Comparison of ENCODE assay signal across 24 cellular contexts in the genomic region with DNA sequence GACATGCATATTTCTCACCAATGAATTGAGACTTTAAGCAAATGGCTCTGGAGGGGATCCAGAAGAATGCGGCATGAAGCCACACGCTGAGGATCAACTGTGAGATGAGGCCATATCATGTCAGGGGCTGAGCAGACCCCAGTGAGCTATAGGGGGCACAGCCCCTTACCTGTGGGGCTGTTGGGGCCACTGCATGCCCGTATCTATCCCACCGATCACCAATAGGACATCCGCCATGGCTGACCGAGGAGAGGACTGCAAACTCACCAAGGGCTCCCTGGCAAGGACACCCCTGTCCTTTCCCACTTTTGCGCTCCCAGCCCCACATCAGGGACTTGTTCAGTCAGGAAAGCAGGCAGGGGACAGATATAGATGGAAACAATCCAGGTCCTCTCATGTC.
DNase-seq lines count a peak whose midpoint lies in the region; ATAC-seq and TF ChIP-seq lines count a peak whose summit lies in the region.
"Had no signal": no experiment of that assay in that cellular context is flagged by ENCODE, and none has a peak within 500 bp of the region (broad histone marks: within the 10 kb centered on the region; RNA-seq: fewer than 3 reads in every experiment).

No MANE protein-coding gene starts in this region.

- H3K36me3 Mint-ChIP-seq in nephron progenitor cell (ENCODE audit: low read depth), result peaks cover 14% of the 10 kb centered on the region

- no peak for ATAC-seq in SK-N-SH treated with all-trans-retinoic acid at 6 μM for 48 hours
- ATAC-seq: HCT116, Panc1 had no signal

- TF ChIP-seq CTCF in PC-9 (conservative IDR thresholded peaks at IDR 0.05) (no peak), nephron progenitor cell (IDR thresholded peaks at IDR 0.05) (no peak), coronary artery (IDR thresholded peaks at IDR 0.05) (no peak)

- H3K4me3 ChIP-seq in PC-9 (no peak overlapping the region), coronary artery (no peak overlapping the region)
- H3K4me3 ChIP-seq: BLaER1, GM23338 had no signal

- H3K79me2 ChIP-seq in PC-9 (ENCODE audit: low read depth), result peaks cover 57% of the 10 kb centered on the region

- no peak overlapping the region for H3K4me3 Mint-ChIP-seq in nephron progenitor cell
- H3K4me3 Mint-ChIP-seq: GM23338, IgD-negative memory B cell had no signal

- peak overlapping the region; percentile 58 for H3K27ac Mint-ChIP-seq in nephron progenitor cell
- H3K27ac Mint-ChIP-seq: CD4-positive, CD25-positive, alpha-beta regulatory T cell; IgD-negative memory B cell had no signal

- peaks cover 23% of the 10 kb centered on the region for H3K4me1 ChIP-seq in PC-9 (replicated peaks; ENCODE audit: insufficient read depth)
- H3K4me1 ChIP-seq: BLaER1 had no signal

- H3F3A ChIP-seq in PC-9 (ENCODE audit: insufficient read depth, low read depth), result peaks cover 21% of the 10 kb centered on the region

- no peaks in the 10 kb centered on the region for H3K9me2 ChIP-seq in PC-9 (ENCODE audit: insufficient read depth)

- DNase-seq in PC-9 (no peak), nephron progenitor cell (no peak), GOT3 (lab: John Stamatoyannopoulos, UW) (no peak), coronary artery (ENCODE audit: low spot score) (no peak)
- DNase-seq: CD4-positive, CD25-positive, alpha-beta regulatory T cell; DMS53; NCI-H1048; NCI-H1417; NCI-H1694; NCI-H2029 treated with DMSO at 0.1 percent for 48 hours; NCI-H446 treated with DMSO at 0.1 percent for 48 hours; NCI-H526 treated with DMSO at 0.1 percent for 48 hours; SHP77 had no signal

- peaks cover 3% of the 10 kb centered on the region; the same call in 1 of the 2 replicates for H3K36me3 ChIP-seq in PC-9 (ENCODE audit: low read depth)

- no peaks in the 10 kb centered on the region for H3K9me3 ChIP-seq in PC-9 (ENCODE audit: insufficient read depth, low read depth)

- H3K27me3 ChIP-seq in PC-9 (ENCODE audit: insufficient read depth, low read depth), result no peaks in the 10 kb centered on the region
- H3K27me3 ChIP-seq: BLaER1 had no signal

- peak overlapping the region; percentile 77; the same call in 1 of the 2 replicates for H3K27ac ChIP-seq in PC-9
- H3K27ac ChIP-seq in cingulate gyrus (ENCODE audit: low read depth, low read length), result peak overlapping the region; percentile 78
- peak overlapping the region; percentile 30 for H3K27ac ChIP-seq in temporal lobe (ENCODE audit: low read depth, low read length)
- peak overlapping the region in 1 of 2 donors; percentile 12 for H3K27ac ChIP-seq in coronary artery
- H3K27ac ChIP-seq: BLaER1, HL-60, KMS-11, RWPE1 had no signal

- POLR2A ChIA-PET in PC-9 (lab: Charles Lee; ENCODE audit: unreplicated experiment), result no interaction called here

- no peaks in the 10 kb centered on the region for H4K20me1 ChIP-seq in PC-9 (ENCODE audit: insufficient read depth)

- peaks cover 5% of the 10 kb centered on the region for H3K4me1 Mint-ChIP-seq in nephron progenitor cell
- H3K4me1 Mint-ChIP-seq: IgD-negative memory B cell had no signal

- peaks cover 13% of the 10 kb centered on the region for H3K9me3 Mint-ChIP-seq in nephron progenitor cell
- H3K9me3 Mint-ChIP-seq: CD4-positive, CD25-positive, alpha-beta regulatory T cell had no signal

- no peak overlapping the region for H2AFZ ChIP-seq in PC-9
- H2AFZ ChIP-seq: GM23338 had no signal

- intact Hi-C loops in PC-9 (cut with micrococcal nuclease; ENCODE audit: unreplicated experiment), result no loop called here

- CTCF ChIA-PET in PC-9 (lab: Charles Lee), result no interaction called here

- H3K4me2 ChIP-seq in PC-9, result no peak overlapping the region
- H3K4me2 ChIP-seq: BLaER1, GM23338, KMS-11 had no signal

- no TSS peak for BruUV-seq in PC-9 (replicated peaks; lab: Mats Ljungman, UMichigan)

- H3K27me3 Mint-ChIP-seq in nephron progenitor cell (ENCODE audit: low read depth, poor library complexity), result no peaks in the 10 kb centered on the region
- H3K27me3 Mint-ChIP-seq: IgD-negative memory B cell had no signal

TF ChIP-seq in SK-N-SH treated with all-trans-retinoic acid at 6 μM for 48 hours, 23 proteins besides CTCF, POLR2A, EP300 and RAD21:
- no peak for TF ChIP-seq CSDC2 (CRISPR knock-in tag; IDR thresholded peaks at IDR 0.05)
- TF ChIP-seq ZNF8 (CRISPR knock-in tag; IDR thresholded peaks at IDR 0.05), result no peak
- no peak for TF ChIP-seq RARB (CRISPR knock-in tag; IDR thresholded peaks at IDR 0.05)
- TF ChIP-seq, protein P1, sequence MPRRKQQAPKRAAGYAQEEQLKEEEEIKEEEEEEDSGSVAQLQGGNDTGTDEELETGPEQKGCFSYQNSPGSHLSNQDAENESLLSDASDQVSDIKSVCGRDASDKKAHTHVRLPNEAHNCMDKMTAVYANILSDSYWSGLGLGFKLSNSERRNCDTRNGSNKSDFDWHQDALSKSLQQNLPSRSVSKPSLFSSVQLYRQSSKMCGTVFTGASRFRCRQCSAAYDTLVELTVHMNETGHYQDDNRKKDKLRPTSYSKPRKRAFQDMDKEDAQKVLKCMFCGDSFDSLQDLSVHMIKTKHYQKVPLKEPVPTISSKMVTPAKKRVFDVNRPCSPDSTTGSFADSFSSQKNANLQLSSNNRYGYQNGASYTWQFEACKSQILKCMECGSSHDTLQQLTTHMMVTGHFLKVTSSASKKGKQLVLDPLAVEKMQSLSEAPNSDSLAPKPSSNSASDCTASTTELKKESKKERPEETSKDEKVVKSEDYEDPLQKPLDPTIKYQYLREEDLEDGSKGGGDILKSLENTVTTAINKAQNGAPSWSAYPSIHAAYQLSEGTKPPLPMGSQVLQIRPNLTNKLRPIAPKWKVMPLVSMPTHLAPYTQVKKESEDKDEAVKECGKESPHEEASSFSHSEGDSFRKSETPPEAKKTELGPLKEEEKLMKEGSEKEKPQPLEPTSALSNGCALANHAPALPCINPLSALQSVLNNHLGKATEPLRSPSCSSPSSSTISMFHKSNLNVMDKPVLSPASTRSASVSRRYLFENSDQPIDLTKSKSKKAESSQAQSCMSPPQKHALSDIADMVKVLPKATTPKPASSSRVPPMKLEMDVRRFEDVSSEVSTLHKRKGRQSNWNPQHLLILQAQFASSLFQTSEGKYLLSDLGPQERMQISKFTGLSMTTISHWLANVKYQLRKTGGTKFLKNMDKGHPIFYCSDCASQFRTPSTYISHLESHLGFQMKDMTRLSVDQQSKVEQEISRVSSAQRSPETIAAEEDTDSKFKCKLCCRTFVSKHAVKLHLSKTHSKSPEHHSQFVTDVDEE (CRISPR knock-in tag; IDR thresholded peaks at IDR 0.05), result no peak
- TF ChIP-seq, protein P2, sequence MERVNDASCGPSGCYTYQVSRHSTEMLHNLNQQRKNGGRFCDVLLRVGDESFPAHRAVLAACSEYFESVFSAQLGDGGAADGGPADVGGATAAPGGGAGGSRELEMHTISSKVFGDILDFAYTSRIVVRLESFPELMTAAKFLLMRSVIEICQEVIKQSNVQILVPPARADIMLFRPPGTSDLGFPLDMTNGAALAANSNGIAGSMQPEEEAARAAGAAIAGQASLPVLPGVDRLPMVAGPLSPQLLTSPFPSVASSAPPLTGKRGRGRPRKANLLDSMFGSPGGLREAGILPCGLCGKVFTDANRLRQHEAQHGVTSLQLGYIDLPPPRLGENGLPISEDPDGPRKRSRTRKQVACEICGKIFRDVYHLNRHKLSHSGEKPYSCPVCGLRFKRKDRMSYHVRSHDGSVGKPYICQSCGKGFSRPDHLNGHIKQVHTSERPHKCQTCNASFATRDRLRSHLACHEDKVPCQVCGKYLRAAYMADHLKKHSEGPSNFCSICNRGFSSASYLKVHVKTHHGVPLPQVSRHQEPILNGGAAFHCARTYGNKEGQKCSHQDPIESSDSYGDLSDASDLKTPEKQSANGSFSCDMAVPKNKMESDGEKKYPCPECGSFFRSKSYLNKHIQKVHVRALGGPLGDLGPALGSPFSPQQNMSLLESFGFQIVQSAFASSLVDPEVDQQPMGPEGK (CRISPR knock-in tag; IDR thresholded peaks at IDR 0.05; ENCODE audit: borderline replicate concordance), result no peak
- no peak for TF ChIP-seq GLIS3 (CRISPR knock-in tag; IDR thresholded peaks at IDR 0.05)
- TF ChIP-seq ZC3H10 (CRISPR knock-in tag; IDR thresholded peaks at IDR 0.05), result no peak
- no peak for TF ChIP-seq BACH2 (CRISPR knock-in tag; IDR thresholded peaks at IDR 0.05; ENCODE audit: borderline replicate concordance)
- no peak for TF ChIP-seq ISL1 (CRISPR knock-in tag; IDR thresholded peaks at IDR 0.05)
- no peak for TF ChIP-seq SNAI2 (CRISPR knock-in tag; IDR thresholded peaks at IDR 0.05)
- TF ChIP-seq ZNF70 (CRISPR knock-in tag; IDR thresholded peaks at IDR 0.05), result no peak
- TF ChIP-seq ESRRG (CRISPR knock-in tag; IDR thresholded peaks at IDR 0.05), result no peak
- TF ChIP-seq, protein P3, sequence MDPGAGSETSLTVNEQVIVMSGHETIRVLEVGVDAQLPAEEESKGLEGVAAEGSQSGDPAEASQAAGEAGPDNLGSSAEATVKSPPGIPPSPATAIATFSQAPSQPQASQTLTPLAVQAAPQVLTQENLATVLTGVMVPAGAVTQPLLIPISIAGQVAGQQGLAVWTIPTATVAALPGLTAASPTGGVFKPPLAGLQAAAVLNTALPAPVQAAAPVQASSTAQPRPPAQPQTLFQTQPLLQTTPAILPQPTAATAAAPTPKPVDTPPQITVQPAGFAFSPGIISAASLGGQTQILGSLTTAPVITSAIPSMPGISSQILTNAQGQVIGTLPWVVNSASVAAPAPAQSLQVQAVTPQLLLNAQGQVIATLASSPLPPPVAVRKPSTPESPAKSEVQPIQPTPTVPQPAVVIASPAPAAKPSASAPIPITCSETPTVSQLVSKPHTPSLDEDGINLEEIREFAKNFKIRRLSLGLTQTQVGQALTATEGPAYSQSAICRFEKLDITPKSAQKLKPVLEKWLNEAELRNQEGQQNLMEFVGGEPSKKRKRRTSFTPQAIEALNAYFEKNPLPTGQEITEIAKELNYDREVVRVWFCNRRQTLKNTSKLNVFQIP (CRISPR knock-in tag; IDR thresholded peaks at IDR 0.05; ENCODE audit: borderline replicate concordance, low read depth), result no peak
